In genomic region chr5:14809369-14810144, GRCh38 we compare ENCODE assay signal across 8 cellular contexts.
DNase-seq lines count a peak whose midpoint lies in the region; ATAC-seq and FAIRE-seq lines count a peak whose summit lies in the region.

No MANE protein-coding gene starts in this region.

- ATAC-seq in GM21381 (IDR thresholded peaks at IDR 0.05; ENCODE audit: unreplicated experiment): peak; percentile 99

- H3K9me3 ChIP-seq in BLaER1 (no peaks in the 10 kb centered on the region), mesodermal cell (ENCODE audit: control insufficient read depth, low read length) (no peaks in the 10 kb centered on the region)

- peaks cover 14% of the 10 kb centered on the region; the same call in 1 of the 2 replicates for H4K20me1 ChIP-seq in BLaER1

- peak overlapping the region; percentile 73 for H3K27ac ChIP-seq in BLaER1
- peak overlapping the region; percentile 19 for H3K27ac ChIP-seq in caudate nucleus (ENCODE audit: low read depth, low read length)
- peak overlapping the region; percentile 87 for H3K27ac ChIP-seq in mesodermal cell (ENCODE audit: low read depth, low read length, severe bottlenecking)

- H3K4me1 ChIP-seq in BLaER1: peaks cover 44% of the 10 kb centered on the region
- peaks cover 16% of the 10 kb centered on the region for H3K4me1 ChIP-seq in mesodermal cell (ENCODE audit: control insufficient read depth, insufficient read depth, low read length, poor library complexity, severe bottlenecking)

- peak; percentile 89 for DNase-seq in HTR-8/SVneo (ENCODE audit: insufficient read length, low spot score)
- peak; percentile 54 for DNase-seq in activated CD4-positive, CD25-positive, alpha-beta regulatory T cell treated with anti-CD3 and anti-CD28 coated beads, Interleukin-2, amount 50 U/mL, for 16 hours (ENCODE audit: low read depth, low spot score)
- peak in 40 of 61 donors; percentile 5 to 71 (median 28) for DNase-seq in caudate nucleus (lab: John Stamatoyannopoulos, UW)
- DNase-seq in stimulated activated CD8-positive, alpha-beta memory T cell treated with anti-CD3 and anti-CD28 coated beads, Interleukin-4, amount 100 ng/mL, for 48 hours: peak; percentile 80
- DNase-seq in DMS153 treated with DMSO at 0.1 percent for 48 hours (lab: John Stamatoyannopoulos, UW; ENCODE audit: unreplicated experiment): no peak

- peak overlapping the region; percentile 25 for H3K9ac ChIP-seq in BLaER1

- H3K4me3 ChIP-seq in BLaER1 (no peak overlapping the region), mesodermal cell (ENCODE audit: extremely low read depth, insufficient read depth, low read length, poor library complexity, severe bottlenecking) (no peak overlapping the region)

- peak overlapping the region; percentile 74 for H3K4me2 ChIP-seq in BLaER1

- WGBS in mesodermal cell (ENCODE audit: insufficient coverage in 2 of 2), 2 experiments: 66 to 72% methylated on average over 7 to 9 of the region's 10 CpGs

- no peaks in the 10 kb centered on the region for H3K27me3 ChIP-seq in BLaER1

- H3K36me3 ChIP-seq in BLaER1 (peaks cover 15% of the 10 kb centered on the region; the same call in 1 of the 2 replicates), mesodermal cell (ENCODE audit: control insufficient read depth, insufficient read depth, low read length) (no peaks in the 10 kb centered on the region)

- FAIRE-seq in HTR-8/SVneo (lab: Jason Lieb, UNC): no peak

Comparison
In these comparisons a context has a peak if more than half of its experiments do, and no peak if none do; other contexts are left out.
1. H3K27ac ChIP-seq: peak in every context shown above with its lines; median percentile 87 in mesodermal cell; 73 in BLaER1; 19 in caudate nucleus.